In the genomic region with DNA sequence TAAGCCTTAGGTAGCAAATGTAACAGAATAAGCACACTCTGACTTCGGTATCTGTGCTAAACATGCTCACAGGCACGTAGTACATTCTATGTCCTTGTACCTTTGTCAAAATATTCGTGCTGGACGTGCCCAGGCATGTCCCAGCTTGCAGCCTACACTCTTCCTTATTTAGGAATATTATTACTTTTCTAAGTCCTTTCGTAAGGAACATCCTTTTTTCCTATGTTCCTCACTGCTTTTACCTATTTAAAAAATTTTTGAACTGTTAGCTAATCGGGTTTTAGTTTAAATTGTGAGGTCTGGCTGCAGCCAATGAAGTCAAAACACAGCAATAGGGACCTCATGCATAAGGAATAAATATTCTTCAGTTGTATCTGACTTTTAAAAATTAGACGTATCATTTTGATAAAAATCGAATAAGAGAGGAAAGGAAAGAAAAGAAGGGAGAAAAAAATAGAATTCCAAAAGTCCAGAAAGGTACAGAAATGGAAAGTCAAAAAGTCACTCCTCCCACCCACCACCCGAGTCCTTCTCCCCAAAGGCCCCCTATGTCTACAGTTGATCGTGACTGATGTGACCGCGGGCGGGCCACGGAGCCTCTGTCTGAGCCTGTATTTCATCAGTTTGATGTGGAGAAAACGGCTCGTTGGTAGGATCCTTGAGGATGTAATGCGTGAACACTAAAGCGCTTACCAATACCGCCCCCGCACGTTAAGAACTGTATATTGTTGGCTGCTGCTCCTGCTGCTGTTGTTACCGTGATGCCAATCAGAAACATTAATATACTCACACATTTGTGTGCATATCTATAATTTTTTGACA, we compare ENCODE assay signal across 1 cellular context.
A peak's percentile ranks its signal among the peaks of the same experiment; 100 is the strongest.
TF ChIP-seq lines count a peak whose summit lies in the region.

No MANE protein-coding gene starts in this region.

TF ChIP-seq in GM12878, 131 proteins besides CTCF, POLR2A, EP300 and RAD21 (continued from another document and continues in another):
- no peak; the same call in 1 of the 2 replicates for TF ChIP-seq MTA2 (IDR thresholded peaks at IDR 0.05; ENCODE audit: low read depth)
- TF ChIP-seq ZNF24 (IDR thresholded peaks at IDR 0.05) = no peak
- TF ChIP-seq CBX5 (IDR thresholded peaks at IDR 0.05; ENCODE audit: low read depth) = no peak
- TF ChIP-seq ZNF687 (IDR thresholded peaks at IDR 0.05) = no peak; the same call in 1 of the 2 replicates
- no peak for TF ChIP-seq FOXM1 (IDR thresholded peaks at IDR 0.05; ENCODE audit: low read depth, low read length)
- TF ChIP-seq SMC3 (IDR thresholded peaks at IDR 0.05; ENCODE audit: borderline replicate concordance, low read length) = no peak
- TF ChIP-seq BHLHE40 (IDR thresholded peaks at IDR 0.05; ENCODE audit: borderline replicate concordance in 1 of 2, low read depth in 2 of 2, low read length in 1 of 2) = peak in 1 of 2 experiments; percentile 25; a peak in 2 of 4 replicates
- no peak for TF ChIP-seq ETV6 (conservative IDR thresholded peaks at IDR 0.05 in 1 of 2, IDR thresholded peaks at IDR 0.05 in 1 of 2; ENCODE audit: borderline replicate concordance in 1 of 2, low read depth in 1 of 2)
- TF ChIP-seq PRDM15 (CRISPR knock-in tag; IDR thresholded peaks at IDR 0.05) = no peak
- no peak for TF ChIP-seq ZZZ3 (IDR thresholded peaks at IDR 0.05; ENCODE audit: control insufficient read depth, insufficient read length, low read depth)
- no peak for TF ChIP-seq USF2 (IDR thresholded peaks at IDR 0.05; ENCODE audit: borderline replicate concordance, low read depth, low read length)
- no peak for TF ChIP-seq ZBED1 (IDR thresholded peaks at IDR 0.05; ENCODE audit: borderline replicate concordance)
- no peak; the same call in 1 of the 2 replicates for TF ChIP-seq CREB1 (IDR thresholded peaks at IDR 0.05; ENCODE audit: low read depth)
- TF ChIP-seq PAX5 (IDR thresholded peaks at IDR 0.05; ENCODE audit: borderline replicate concordance, low read depth, low read length) = no peak
- TF ChIP-seq MEF2A (IDR thresholded peaks at IDR 0.05; ENCODE audit: insufficient read depth, low read depth, low read length) = no peak
- TF ChIP-seq RBBP5 (conservative IDR thresholded peaks at IDR 0.05) = no peak
- TF ChIP-seq RAD51 (IDR thresholded peaks at IDR 0.05) = no peak
- TF ChIP-seq SPI1 (IDR thresholded peaks at IDR 0.05; ENCODE audit: borderline replicate concordance, insufficient read depth, low read depth, low read length) = no peak
- no peak for TF ChIP-seq CREM (IDR thresholded peaks at IDR 0.05; ENCODE audit: low read depth)
- no peak for TF ChIP-seq IRF5 (IDR thresholded peaks at IDR 0.05; ENCODE audit: borderline replicate concordance)
- TF ChIP-seq ZNF274 (IDR thresholded peaks at IDR 0.05; ENCODE audit: insufficient read depth, insufficient read length) = no peak
- no peak for TF ChIP-seq FOS (IDR thresholded peaks at IDR 0.05; ENCODE audit: borderline replicate concordance, extremely low read depth, insufficient read length)
- TF ChIP-seq SMAD1 (IDR thresholded peaks at IDR 0.05; ENCODE audit: low read depth, partially characterized antibody) = no peak
- no peak for TF ChIP-seq MYC (IDR thresholded peaks at IDR 0.05; ENCODE audit: insufficient read depth, insufficient read length, insufficient replicate concordance, low read length, severe bottlenecking)
- TF ChIP-seq STAT3 (IDR thresholded peaks at IDR 0.05; ENCODE audit: low read depth, low read length) = no peak
- TF ChIP-seq NFXL1 (IDR thresholded peaks at IDR 0.05; ENCODE audit: borderline replicate concordance) = no peak
- 0 out of 3 replicates have a peak, but pooled peaks have one; percentile 14 for TF ChIP-seq POU2F2 (IDR thresholded peaks at IDR 0.05; ENCODE audit: borderline replicate concordance, low read depth, low read length)
- TF ChIP-seq MYB (IDR thresholded peaks at IDR 0.05; ENCODE audit: borderline replicate concordance, low read depth, low read length) = no peak
- no peak for TF ChIP-seq TAF1 (IDR thresholded peaks at IDR 0.05; ENCODE audit: borderline replicate concordance, low read depth, low read length)
- TF ChIP-seq, protein P1, sequence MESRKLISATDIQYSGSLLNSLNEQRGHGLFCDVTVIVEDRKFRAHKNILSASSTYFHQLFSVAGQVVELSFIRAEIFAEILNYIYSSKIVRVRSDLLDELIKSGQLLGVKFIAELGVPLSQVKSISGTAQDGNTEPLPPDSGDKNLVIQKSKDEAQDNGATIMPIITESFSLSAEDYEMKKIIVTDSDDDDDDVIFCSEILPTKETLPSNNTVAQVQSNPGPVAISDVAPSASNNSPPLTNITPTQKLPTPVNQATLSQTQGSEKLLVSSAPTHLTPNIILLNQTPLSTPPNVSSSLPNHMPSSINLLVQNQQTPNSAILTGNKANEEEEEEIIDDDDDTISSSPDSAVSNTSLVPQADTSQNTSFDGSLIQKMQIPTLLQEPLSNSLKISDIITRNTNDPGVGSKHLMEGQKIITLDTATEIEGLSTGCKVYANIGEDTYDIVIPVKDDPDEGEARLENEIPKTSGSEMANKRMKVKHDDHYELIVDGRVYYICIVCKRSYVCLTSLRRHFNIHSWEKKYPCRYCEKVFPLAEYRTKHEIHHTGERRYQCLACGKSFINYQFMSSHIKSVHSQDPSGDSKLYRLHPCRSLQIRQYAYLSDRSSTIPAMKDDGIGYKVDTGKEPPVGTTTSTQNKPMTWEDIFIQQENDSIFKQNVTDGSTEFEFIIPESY (IDR thresholded peaks at IDR 0.05) = no peak
- no peak for TF ChIP-seq ZNF217 (IDR thresholded peaks at IDR 0.05)
- no peak for TF ChIP-seq NR2C1 (IDR thresholded peaks at IDR 0.05)
- TF ChIP-seq, protein P2, sequence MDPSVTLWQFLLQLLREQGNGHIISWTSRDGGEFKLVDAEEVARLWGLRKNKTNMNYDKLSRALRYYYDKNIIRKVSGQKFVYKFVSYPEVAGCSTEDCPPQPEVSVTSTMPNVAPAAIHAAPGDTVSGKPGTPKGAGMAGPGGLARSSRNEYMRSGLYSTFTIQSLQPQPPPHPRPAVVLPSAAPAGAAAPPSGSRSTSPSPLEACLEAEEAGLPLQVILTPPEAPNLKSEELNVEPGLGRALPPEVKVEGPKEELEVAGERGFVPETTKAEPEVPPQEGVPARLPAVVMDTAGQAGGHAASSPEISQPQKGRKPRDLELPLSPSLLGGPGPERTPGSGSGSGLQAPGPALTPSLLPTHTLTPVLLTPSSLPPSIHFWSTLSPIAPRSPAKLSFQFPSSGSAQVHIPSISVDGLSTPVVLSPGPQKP (IDR thresholded peaks at IDR 0.05; ENCODE audit: low read depth, low read length) = no peak
- TF ChIP-seq RELA (IDR thresholded peaks at IDR 0.05; ENCODE audit: borderline replicate concordance, partially characterized antibody) = no peak
- TF ChIP-seq IKZF1 (conservative IDR thresholded peaks at IDR 0.05) = no peak
- TF ChIP-seq YY1 (IDR thresholded peaks at IDR 0.05; ENCODE audit: low read depth, low read length) = no peak
- no peak for TF ChIP-seq HDAC6 (IDR thresholded peaks at IDR 0.05; ENCODE audit: unreplicated experiment)
- no peak for TF ChIP-seq ZBTB11 (CRISPR knock-in tag; IDR thresholded peaks at IDR 0.05)
- TF ChIP-seq MLLT1 (IDR thresholded peaks at IDR 0.05) = peak; percentile 57; the same call in 1 of the 2 replicates
